Comparison of ENCODE assay signal across 12 cellular contexts in genomic region chr17:81039854-81040758, GRCh38. TPM values are rescaled to one million over a fixed set of nuclear protein-coding genes. Genes with fewer than 3 reads are reported as not detected.
A peak's percentile ranks its signal among the peaks of the same experiment; 100 is the strongest.
DNase-seq lines count a peak whose midpoint lies in the region; ATAC-seq and TF ChIP-seq lines count a peak whose summit lies in the region.
"Had no signal": no experiment of that assay in that cellular context is flagged by ENCODE, and none has a peak within 500 bp of the region (broad histone marks: within the 10 kb centered on the region; RNA-seq: fewer than 3 reads in every experiment).

No MANE protein-coding gene starts in this region.

- H3K9me3 ChIP-seq in Panc1 (ENCODE audit: control insufficient read depth, insufficient read depth, low read depth, low read length) = no peaks in the 10 kb centered on the region
- H3K9me3 ChIP-seq in esophagus squamous epithelium = no peaks in the 10 kb centered on the region

- POLR2A ChIA-PET in Panc1 (lab: Charles Lee) = interaction anchor here (1.0 kb wide), 1 partner anchor 9 kb away, joined by 6 read pairs; no protein-coding TSS in a partner anchor

- H3K27me3 Mint-ChIP-seq in CD14-positive monocyte (ENCODE audit: low read depth in 3 of 3) = peaks cover 22 to 37% (median 25%) of the 10 kb centered on the region in 3 donors

- peak overlapping the region; percentile 99 for H3K27ac ChIP-seq in Panc1 (ENCODE audit: low read length)
- peak overlapping the region; percentile 29 to 89 (median 58) for H3K27ac ChIP-seq in esophagus squamous epithelium

- no peak for TF ChIP-seq POLR2A in esophagus squamous epithelium (IDR thresholded peaks at IDR 0.05)

- H3K27me3 ChIP-seq in Panc1 (ENCODE audit: control insufficient read depth, insufficient read depth, low read length) (no peaks in the 10 kb centered on the region), esophagus squamous epithelium (no peaks in the 10 kb centered on the region)

- H3K4me1 Mint-ChIP-seq in CD14-positive monocyte = peaks cover 21% of the 10 kb centered on the region

- DNase-seq in GM03348 (ENCODE audit: low spot score) (peak; percentile 74), Panc1 (ENCODE audit: low read depth, low spot score) (no peak), esophagus squamous epithelium (lab: John Stamatoyannopoulos, UW) (no peak), retinal pigment epithelial cell (ENCODE audit: low read depth) (no peak), HPDE6-E6E7 (ENCODE audit: extremely low spot score) (no peak), NCI-H1048 (lab: John Stamatoyannopoulos, UW) (no peak), CD14-positive monocyte (ENCODE audit: low spot score) (no peak)
- DNase-seq in effector CD8-positive, alpha-beta T cell (lab: John Stamatoyannopoulos, UW) = no peak
- DNase-seq: activated CD4-positive, alpha-beta T cell treated with anti-CD3 and anti-CD28 coated beads, Interleukin-2, amount 10 ng/mL, durations not matched to agents 24 days and 14 days; cerebellar nuclear complex; left cardiac atrium; NCI-H1092 had no signal

- H3K27ac Mint-ChIP-seq in CD14-positive monocyte = no peak overlapping the region
- H3K27ac Mint-ChIP-seq: activated CD4-positive, alpha-beta T cell treated with anti-CD3 and anti-CD28 coated beads, Interleukin-2, amount 10 ng/mL, durations not matched to agents 24 days and 14 days had no signal

- peaks cover 0 to 6% (median 0%) of the 10 kb centered on the region in 7 donors for H3K9me3 Mint-ChIP-seq in CD14-positive monocyte
- H3K9me3 Mint-ChIP-seq: activated CD4-positive, alpha-beta T cell treated with anti-CD3 and anti-CD28 coated beads, Interleukin-2, amount 10 ng/mL, durations not matched to agents 24 days and 14 days had no signal

- CTCF ChIA-PET in Panc1 (lab: Charles Lee) = interaction anchor here (1.7 to 1.8 kb wide), 2 partner anchors 17 to 58 kb away, joined by 5 to 9 read pairs; no protein-coding TSS in a partner anchor

- WGBS in esophagus squamous epithelium, 2 donors = 0 to 77% methylated on average over 3 to 4 of the region's 28 CpGs

- H3K4me3 ChIP-seq in Panc1 (ENCODE audit: low read depth in 2 of 2, low read length in 2 of 2) (peak overlapping the region; percentile 7 to 29; a peak in 3 of 4 replicates), esophagus squamous epithelium (peak overlapping the region in 3 of 4 donors; percentile 15 to 35 (median 15)), retinal pigment epithelial cell (ENCODE audit: low read length) (peak overlapping the region; percentile 19)

- no peak overlapping the region for H3K4me3 Mint-ChIP-seq in CD14-positive monocyte
- H3K4me3 Mint-ChIP-seq: activated CD4-positive, alpha-beta T cell treated with anti-CD3 and anti-CD28 coated beads, Interleukin-2, amount 10 ng/mL, durations not matched to agents 24 days and 14 days had no signal

- no peak for TF ChIP-seq CTCF in Panc1 (IDR thresholded peaks at IDR 0.05)
- no peak for TF ChIP-seq CTCF in esophagus squamous epithelium (IDR thresholded peaks at IDR 0.05)
- TF ChIP-seq CTCF in retinal pigment epithelial cell (conservative IDR thresholded peaks at IDR 0.05; ENCODE audit: low read depth, low read length) = no peak
- TF ChIP-seq CTCF in CD14-positive monocyte (IDR thresholded peaks at IDR 0.05) = no peak

- in situ Hi-C loops in Panc1 (cut with HindIII; ENCODE audit: low pct_unique_long_range_greater_than_20kb, low sequenced_read_pairs) = no loop called here

- H3K4me1 ChIP-seq in Panc1 (ENCODE audit: control insufficient read depth, insufficient read depth, low read length) (peaks cover 79% of the 10 kb centered on the region), esophagus squamous epithelium (peaks cover 67 to 96% (median 69%) of the 10 kb centered on the region in 3 donors)

- H3K36me3 ChIP-seq in Panc1 (ENCODE audit: control insufficient read depth, insufficient read depth, low read length) = peaks cover 6% of the 10 kb centered on the region; the same call in 1 of the 2 replicates
- peaks cover 0 to 10% (median 0%) of the 10 kb centered on the region in 3 donors for H3K36me3 ChIP-seq in esophagus squamous epithelium

- intact Hi-C loops in Panc1 (cut with micrococcal nuclease; ENCODE audit: unreplicated experiment) (loop anchor here (5.0 kb wide), 1 partner anchor 57 kb away; no protein-coding TSS in a partner anchor), esophagus squamous epithelium (cut with DNase I) (no loop called here), CD14-positive monocyte (cut with micrococcal nuclease) (loop anchor here in 1 of 2 donors (10.0 kb wide), 1 partner anchor 185 kb away; the partner anchor contains the start of gene CEP131)

- peaks cover 16 to 27% of the 10 kb centered on the region in 2 donors for H3K36me3 Mint-ChIP-seq in CD14-positive monocyte

- no TSS peak for BruUV-seq in Panc1 (replicated peaks; lab: Mats Ljungman, UMichigan)

- peak; percentile 15 for ATAC-seq in Panc1

RNA-seq across cellular contexts. Expression of gene BAIAP2, which starts 5.2 kb away (rescaled TPM):
- total RNA-seq in Panc1 (2021; ENCODE audit: unreplicated experiment) (125 TPM), esophagus squamous epithelium (100 to 1,000 TPM in 3 of 4 donors, 10 to 100 TPM in 1; 87.8 to 175 (median 105) TPM)
- polyA plus RNA-seq in Panc1 (2012; ENCODE audit: insufficient read length) = 117 TPM
- polyA plus RNA-seq in CD14-positive monocyte = 10 to 100 TPM in 1 of 2 donors, 1 to 10 TPM in 1; 8.6 to 11.2 TPM

RNA-seq across cellular contexts. Expression of gene CHMP6, which starts 48.5 kb away (rescaled TPM):
- 43.7 TPM for total RNA-seq in Panc1 (2021; ENCODE audit: unreplicated experiment)
- polyA plus RNA-seq in Panc1 (2012; ENCODE audit: insufficient read length) = 39.1 TPM
- total RNA-seq in esophagus squamous epithelium = 10 to 100 TPM; 16.7 to 23.8 (median 22.1) TPM
- 10 to 100 TPM; 44.1 to 44.8 TPM for polyA plus RNA-seq in CD14-positive monocyte
